Comparison of ENCODE assay signal across 23 cellular contexts in genomic region chr3:83189634-83190033, GRCh38.
"Had no signal": no experiment of that assay in that cellular context is flagged by ENCODE, and none has a peak within 500 bp of the region (broad histone marks: within the 10 kb centered on the region; RNA-seq: fewer than 3 reads in every experiment).

No MANE protein-coding gene starts in this region.

- H3K4me3 ChIP-seq: cardiac muscle cell, esophagus squamous epithelium, gastrocnemius medialis, ovary, prostate gland, thoracic aorta, upper lobe of left lung had no signal

- H3K9me3 ChIP-seq: esophagus squamous epithelium, gastrocnemius medialis, neutrophil, ovary, prostate gland, thoracic aorta had no signal

- H3K4me1 ChIP-seq: esophagus squamous epithelium, gastrocnemius medialis, prostate gland, upper lobe of left lung had no signal

- H3K36me3 ChIP-seq: cardiac muscle cell, esophagus squamous epithelium, gastrocnemius medialis, neutrophil, ovary, prostate gland, thoracic aorta, upper lobe of left lung had no signal

- DNase-seq: activated CD4-positive, alpha-beta memory T cell treated with anti-CD3 and anti-CD28 coated beads for 36 hours; activated CD4-positive, alpha-beta T cell treated with anti-CD3 and anti-CD28 coated beads for 48 hours; activated effector memory CD4-positive, alpha-beta T cell treated with Interleukin-2 at 50 U/mL for 16 hours; activated naive CD4-positive, alpha-beta T cell treated with anti-CD3 and anti-CD28 coated beads for 36 hours; activated naive CD8-positive, alpha-beta T cell treated with anti-CD3 and anti-CD28 coated beads, Interleukin-2, amount 10 ng/mL, durations not matched to agents 7 days and 5 days; activated T-cell treated with anti-CD3 and anti-CD28 coated beads, Interleukin-2, amount 50 U/mL, for 72 hours; amniotic stem cell; cortex of kidney; endodermal cell; esophagus squamous epithelium; gastrocnemius medialis; head of caudate nucleus; hypothalamus; left ventricle myocardium superior; mesenchymal stem cell; ovary; stimulated activated CD4-positive, alpha-beta T cell treated with anti-CD3 and anti-CD28 coated beads, Interleukin-4, amount 100 ng/mL, for 24 hours; stimulated activated naive CD4-positive, alpha-beta T cell treated with Interleukin-2 at 50 U/mL for 16 hours; upper lobe of left lung had no signal

- H3K27ac ChIP-seq: cardiac muscle cell, esophagus squamous epithelium, gastrocnemius medialis, neutrophil, ovary, prostate gland, thoracic aorta, upper lobe of left lung had no signal

- ATAC-seq: activated T-cell treated with anti-CD3 and anti-CD28 coated beads, Interleukin-2, amount 50 U/mL, for 72 hours; gastrocnemius medialis; left ventricle myocardium superior had no signal

- H3K27me3 ChIP-seq: cardiac muscle cell, esophagus squamous epithelium, gastrocnemius medialis, neutrophil, ovary, upper lobe of left lung had no signal
